In genomic region chr3:12585181-12585580, GRCh38 we compare ENCODE assay signal across 1 cellular context.
TF ChIP-seq lines count a peak whose summit lies in the region.

No MANE protein-coding gene starts in this region.

TF ChIP-seq in GM12878, 131 proteins besides CTCF, POLR2A, EP300 and RAD21:
- TF ChIP-seq NRF1 (conservative IDR thresholded peaks at IDR 0.05; ENCODE audit: low read depth, low read length) (no peak), POLR2AphosphoS2 (IDR thresholded peaks at IDR 0.05; ENCODE audit: low read depth, low read length) (0 out of 2 replicates have a peak, but pooled peaks have one; percentile 37)
TF ChIP-seq in GM12878: peak in this region for 1.
